Comparison of ENCODE assay signal across 17 cellular contexts in genomic region chr7:1720325-1720724, GRCh38. TPM values are rescaled to one million over a fixed set of nuclear protein-coding genes. Genes with fewer than 3 reads are reported as not detected.
DNase-seq lines count a peak whose midpoint lies in the region; ATAC-seq and TF ChIP-seq lines count a peak whose summit lies in the region.
"Had no signal": no experiment of that assay in that cellular context is flagged by ENCODE, and none has a peak within 500 bp of the region (broad histone marks: within the 10 kb centered on the region; RNA-seq: fewer than 3 reads in every experiment).

No MANE protein-coding gene starts in this region.

- peaks cover 14% of the 10 kb centered on the region for H3K36me3 ChIP-seq in DND-41 (ENCODE audit: insufficient read depth, low read length)
- no peaks in the 10 kb centered on the region for H3K36me3 ChIP-seq in endodermal cell (ENCODE audit: control insufficient read depth, insufficient read depth, low read length)
- H3K36me3 ChIP-seq: esophagus squamous epithelium, SJSA1 had no signal

- DNase-seq in D341Med (ENCODE audit: low spot score) (peak; percentile 70), DND-41 (peak; percentile 20), NCI-H2196 treated with DMSO at 0.1 percent for 48 hours (lab: John Stamatoyannopoulos, UW; ENCODE audit: unreplicated experiment) (peak; percentile 50), cerebellar nuclear complex (lab: John Stamatoyannopoulos, UW) (peak; percentile 15 to 88), endodermal cell (no peak), NCI-H187 treated with DMSO at 0.1 percent for 48 hours (lab: John Stamatoyannopoulos, UW) (no peak), HuH-7.5 (ENCODE audit: low spot score) (no peak)
- DNase-seq: activated CD8-positive, alpha-beta memory T cell treated with anti-CD3 and anti-CD28 coated beads, Interleukin-2, amount 50 U/mL, for 48 hours; activated naive CD4-positive, alpha-beta T cell; esophagus squamous epithelium; H9; mesenchymal stem cell; MM.1S; T-helper 9 cell; testis had no signal

- H3K9ac ChIP-seq in DND-41 (ENCODE audit: low read depth, low read length) (no peak overlapping the region), endodermal cell (ENCODE audit: extremely low read depth, low read length, poor library complexity, severe bottlenecking) (no peak overlapping the region)

- H3K4me1 ChIP-seq in DND-41 (ENCODE audit: insufficient read depth, low read length), result no peaks in the 10 kb centered on the region
- peaks cover under 1% of the 10 kb centered on the region for H3K4me1 ChIP-seq in endodermal cell (ENCODE audit: control insufficient read depth, insufficient read depth, low read length)
- H3K4me1 ChIP-seq: SJSA1 had no signal

- H3K9me3 ChIP-seq in DND-41 (ENCODE audit: insufficient read depth, low read length, severe bottlenecking), result no peaks in the 10 kb centered on the region
- no peaks in the 10 kb centered on the region for H3K9me3 ChIP-seq in endodermal cell (ENCODE audit: control insufficient read depth, low read length)
- H3K9me3 ChIP-seq: esophagus squamous epithelium, SJSA1, testis had no signal

- no peak overlapping the region for H2AFZ ChIP-seq in DND-41 (ENCODE audit: low read depth, low read length)

- H3K27ac Mint-ChIP-seq in endodermal cell, result no peak overlapping the region
- H3K27ac Mint-ChIP-seq: H9 had no signal

- H3K27ac ChIP-seq in DND-41 (ENCODE audit: low read length) (no peak overlapping the region), endodermal cell (ENCODE audit: low read depth, low read length) (no peak overlapping the region)
- H3K27ac ChIP-seq: SJSA1, testis had no signal

- ATAC-seq in DND-41 (ENCODE audit: insufficient read depth, low read depth), result peak; percentile 40; the same call in 1 of the 3 replicates

- peaks cover 19% of the 10 kb centered on the region for H4K20me1 ChIP-seq in DND-41 (ENCODE audit: insufficient read depth, low read length)

- no peak overlapping the region for H3K4me2 ChIP-seq in DND-41 (ENCODE audit: insufficient read depth, low read length)

- peaks cover 12% of the 10 kb centered on the region for H3K4me1 Mint-ChIP-seq in endodermal cell

- H3K4me3 ChIP-seq in DND-41 (ENCODE audit: low read depth in 1 of 2, low read length in 2 of 2) (no peak overlapping the region), endodermal cell (ENCODE audit: low read length) (no peak overlapping the region)
- H3K4me3 ChIP-seq: esophagus squamous epithelium, SJSA1, testis had no signal

- H3K27me3 ChIP-seq in DND-41 (ENCODE audit: insufficient read depth, low read length, poor library complexity), result no peaks in the 10 kb centered on the region
- H3K27me3 ChIP-seq in endodermal cell (ENCODE audit: control insufficient read depth, insufficient read depth, low read length, poor library complexity, severe bottlenecking), result no peaks in the 10 kb centered on the region
- H3K27me3 ChIP-seq: SJSA1, testis had no signal

- H3K4me3 Mint-ChIP-seq in endodermal cell, result no peak overlapping the region
- H3K4me3 Mint-ChIP-seq: H9, neural crest cell had no signal

- WGBS in endodermal cell (ENCODE audit: insufficient coverage in 1 of 2, insufficient read length in 1 of 2), 2 experiments, result 89 to 98% methylated on average over 7 to 8 of the region's 8 CpGs

- H3K9me3 Mint-ChIP-seq in endodermal cell, result no peaks in the 10 kb centered on the region
- H3K9me3 Mint-ChIP-seq: H9, neural crest cell had no signal

- TF ChIP-seq CTCF in DND-41 (IDR thresholded peaks at IDR 0.05; ENCODE audit: borderline replicate concordance, extremely low read depth, low read length, poor library complexity, severe bottlenecking) (no peak), endodermal cell (conservative IDR thresholded peaks at IDR 0.05) (no peak)

- no peaks in the 10 kb centered on the region for H3K79me2 ChIP-seq in DND-41 (ENCODE audit: insufficient read depth, low read length)

- peaks cover 2% of the 10 kb centered on the region for H3K36me3 Mint-ChIP-seq in endodermal cell (ENCODE audit: low read depth)

- H3K27me3 Mint-ChIP-seq in endodermal cell (ENCODE audit: insufficient read depth), result no peaks in the 10 kb centered on the region

RNA-seq across cellular contexts. Expression of gene ELFN1, which starts 50.2 kb away (rescaled TPM):
- total RNA-seq in endodermal cell, result 1 to 10 TPM; 2.1 to 5.0 TPM
- 13.6 TPM for polyA plus RNA-seq in endodermal cell (2013, experiment 1 of 2)
- 12.4 TPM for polyA plus RNA-seq in endodermal cell (2013, experiment 2 of 2)
- total RNA-seq: SJSA1 had no signal

Comparison
In these comparisons a context has a peak if more than half of its experiments do, and no peak if none do; other contexts are left out.
1. DNase-seq: peak in D341Med (single experiment), DND-41 (single experiment), NCI-H2196 treated with DMSO at 0.1 percent for 48 hours (single experiment) and cerebellar nuclear complex (2 of 2); none in endodermal cell (single experiment), NCI-H187 treated with DMSO at 0.1 percent for 48 hours (single experiment) and HuH-7.5 (single experiment).